Comparison of ENCODE assay signal across 8 cellular contexts in genomic region chr19:48290923-48291700, GRCh38. TPM values are rescaled to one million over a fixed set of nuclear protein-coding genes. Genes with fewer than 3 reads are reported as not detected.
DNase-seq lines count a peak whose midpoint lies in the region; ATAC-seq and TF ChIP-seq lines count a peak whose summit lies in the region.

No MANE protein-coding gene starts in this region.

- peak; percentile 26 for DNase-seq in SKM-1 (lab: John Stamatoyannopoulos, UW; ENCODE audit: unreplicated experiment)
- no peak for DNase-seq in SKM-1 treated with dmso at 0.1 percent for 144 hours (lab: John Stamatoyannopoulos, UW; ENCODE audit: unreplicated experiment)
- DNase-seq in NCI-H2227 treated with DMSO at 0.1 percent for 48 hours (lab: John Stamatoyannopoulos, UW), result peak; percentile 60
- peak; percentile 90 for DNase-seq in activated CD4-positive, alpha-beta T cell treated with anti-CD3 and anti-CD28 coated beads, Interleukin-2, amount 10 ng/mL, durations not matched to agents 24 days and 14 days
- DNase-seq in coronary artery (ENCODE audit: low spot score), result peak; percentile 88
- peak; percentile 28 to 76 for DNase-seq in left colon
- peak; percentile 44 to 49 (median 46) for DNase-seq in stimulated activated CD4-positive, alpha-beta T cell treated with anti-CD3 and anti-CD28 coated beads, Interleukin-1b, Interleukin-23, amount 100 ng/mL, for 24 hours (ENCODE audit: low read depth in 4 of 4, low spot score in 1 of 4)

- intact Hi-C loops in activated CD4-positive, alpha-beta T cell treated with anti-CD3 and anti-CD28 coated beads, Interleukin-2, amount 10 ng/mL, durations not matched to agents 24 days and 14 days (cut with micrococcal nuclease), result loop anchor here (1.0 kb wide), 1 partner anchor 24 kb away; no protein-coding TSS in a partner anchor
- intact Hi-C loops in left colon (cut with DNase I, micrococcal nuclease), result no loop called here

- H3K27me3 Mint-ChIP-seq in activated CD4-positive, alpha-beta T cell treated with anti-CD3 and anti-CD28 coated beads, Interleukin-2, amount 10 ng/mL, durations not matched to agents 24 days and 14 days, result peaks cover 8% of the 10 kb centered on the region

- H3K4me3 ChIP-seq in coronary artery, result peak overlapping the region; percentile 67

- no peak overlapping the region for H3K27ac ChIP-seq in coronary artery

- ATAC-seq in left colon (peak; percentile 83), GM19351 (IDR thresholded peaks at IDR 0.05; ENCODE audit: unreplicated experiment) (no peak)

- H3K27ac Mint-ChIP-seq in activated CD4-positive, alpha-beta T cell treated with anti-CD3 and anti-CD28 coated beads, Interleukin-2, amount 10 ng/mL, durations not matched to agents 24 days and 14 days, result no peak overlapping the region

- H3K4me3 Mint-ChIP-seq in activated CD4-positive, alpha-beta T cell treated with anti-CD3 and anti-CD28 coated beads, Interleukin-2, amount 10 ng/mL, durations not matched to agents 24 days and 14 days, result peak overlapping the region; percentile 86

- TF ChIP-seq CTCF in coronary artery (IDR thresholded peaks at IDR 0.05), result peak; percentile 99

- H3K36me3 Mint-ChIP-seq in activated CD4-positive, alpha-beta T cell treated with anti-CD3 and anti-CD28 coated beads, Interleukin-2, amount 10 ng/mL, durations not matched to agents 24 days and 14 days (ENCODE audit: low read depth), result no peaks in the 10 kb centered on the region

- peaks cover 7% of the 10 kb centered on the region for H3K9me3 Mint-ChIP-seq in activated CD4-positive, alpha-beta T cell treated with anti-CD3 and anti-CD28 coated beads, Interleukin-2, amount 10 ng/mL, durations not matched to agents 24 days and 14 days

- H3K4me1 Mint-ChIP-seq in activated CD4-positive, alpha-beta T cell treated with anti-CD3 and anti-CD28 coated beads, Interleukin-2, amount 10 ng/mL, durations not matched to agents 24 days and 14 days, result peaks cover 7% of the 10 kb centered on the region

RNA-seq across cellular contexts. Expression of gene ZNF114, which starts 21.2 kb away (rescaled TPM):
- total RNA-seq in activated CD4-positive, alpha-beta T cell treated with anti-CD3 and anti-CD28 coated beads, Interleukin-2, amount 10 ng/mL, durations not matched to agents 24 days and 14 days, result 0.21 and 0.30 TPM in 2 replicates
- under 1 TPM in 1 of 2 donors, not detected in 1; 0.34 TPM for total RNA-seq in left colon

RNA-seq across cellular contexts. Expression of gene EMP3, which starts 34.2 kb away (rescaled TPM):
- 278 and 281 TPM in 2 replicates for total RNA-seq in activated CD4-positive, alpha-beta T cell treated with anti-CD3 and anti-CD28 coated beads, Interleukin-2, amount 10 ng/mL, durations not matched to agents 24 days and 14 days
- total RNA-seq in left colon, result 10 to 100 TPM in 1 of 2 donors, 1 to 10 TPM in 1; 8.4 to 33.4 TPM

RNA-seq across cellular contexts. Expression of gene CARD8, which starts 35.4 kb away (rescaled TPM):
- 125 and 127 TPM in 2 replicates for total RNA-seq in activated CD4-positive, alpha-beta T cell treated with anti-CD3 and anti-CD28 coated beads, Interleukin-2, amount 10 ng/mL, durations not matched to agents 24 days and 14 days
- total RNA-seq in left colon, result 10 to 100 TPM; 15.3 to 23.4 TPM
